ENCODE assay signal across 11 cellular contexts in genomic region chr3:58082047-58082446, GRCh38.
DNase-seq lines count a peak whose midpoint lies in the region; ATAC-seq, FAIRE-seq and TF ChIP-seq lines count a peak whose summit lies in the region.
"Had no signal": no experiment of that assay in that cellular context is flagged by ENCODE, and none has a peak within 500 bp of the region (broad histone marks: within the 10 kb centered on the region; RNA-seq: fewer than 3 reads in every experiment).

No MANE protein-coding gene starts in this region.

- no peak for ATAC-seq in HG03521 (IDR thresholded peaks at IDR 0.05; ENCODE audit: unreplicated experiment)
- ATAC-seq in GM18502 (IDR thresholded peaks at IDR 0.05; ENCODE audit: poor library complexity, unreplicated experiment) = no peak
- ATAC-seq: T-helper 17 cell had no signal

- no peak for FAIRE-seq in GM12892 (lab: Jason Lieb, UNC)

- H3K36me3 Mint-ChIP-seq in CD14-positive monocyte = peaks cover 36 to 54% of the 10 kb centered on the region in 2 donors
- peaks cover 21% of the 10 kb centered on the region for H3K36me3 Mint-ChIP-seq in activated naive CD4-positive, alpha-beta T cell treated with anti-CD3 and anti-CD28 coated beads, Interleukin-2, amount 10 ng/mL, durations not matched to agents 7 days and 5 days
- H3K36me3 Mint-ChIP-seq in mesothelial cell of epicardium = peaks cover 40% of the 10 kb centered on the region

- no peak overlapping the region for H3K27ac Mint-ChIP-seq in CD14-positive monocyte
- peak overlapping the region; percentile 60 for H3K27ac Mint-ChIP-seq in activated naive CD4-positive, alpha-beta T cell treated with anti-CD3 and anti-CD28 coated beads, Interleukin-2, amount 10 ng/mL, durations not matched to agents 7 days and 5 days
- H3K27ac Mint-ChIP-seq in mesothelial cell of epicardium = peak overlapping the region; percentile 75

- DNase-seq in CD14-positive monocyte (ENCODE audit: low spot score) (no peak), KG1 (lab: John Stamatoyannopoulos, UW) (peak; percentile 23), mesothelial cell of epicardium (ENCODE audit: low spot score in 2 of 2, unreplicated experiment in 2 of 2) (no peak), GM12892 (ENCODE audit: insufficient read length) (no peak), NCI-H1417 treated with DMSO at 0.1 percent for 48 hours (lab: John Stamatoyannopoulos, UW) (no peak)
- peak; percentile 52 for DNase-seq in activated naive CD4-positive, alpha-beta T cell treated with anti-CD3 and anti-CD28 coated beads, Interleukin-2, amount 10 ng/mL, durations not matched to agents 7 days and 5 days
- DNase-seq: kidney glomerular epithelial cell, T-helper 17 cell had no signal

- H3K4me3 Mint-ChIP-seq in CD14-positive monocyte = peak overlapping the region; percentile 32 to 59
- H3K4me3 Mint-ChIP-seq in activated naive CD4-positive, alpha-beta T cell treated with anti-CD3 and anti-CD28 coated beads, Interleukin-2, amount 10 ng/mL, durations not matched to agents 7 days and 5 days = no peak overlapping the region
- no peak overlapping the region for H3K4me3 Mint-ChIP-seq in mesothelial cell of epicardium
- H3K4me3 Mint-ChIP-seq: central memory CD8-positive, alpha-beta T cell; T-helper 17 cell had no signal

- no peak for TF ChIP-seq POLR2A in GM12892 (IDR thresholded peaks at IDR 0.05; ENCODE audit: low read depth, low read length)

- H3K9me3 Mint-ChIP-seq in CD14-positive monocyte = no peaks in the 10 kb centered on the region
- H3K9me3 Mint-ChIP-seq in activated naive CD4-positive, alpha-beta T cell treated with anti-CD3 and anti-CD28 coated beads, Interleukin-2, amount 10 ng/mL, durations not matched to agents 7 days and 5 days = no peaks in the 10 kb centered on the region
- H3K9me3 Mint-ChIP-seq in mesothelial cell of epicardium = no peaks in the 10 kb centered on the region
- H3K9me3 Mint-ChIP-seq: central memory CD8-positive, alpha-beta T cell had no signal

- H3K27me3 Mint-ChIP-seq in CD14-positive monocyte (ENCODE audit: low read depth in 3 of 3) (no peaks in the 10 kb centered on the region), mesothelial cell of epicardium (ENCODE audit: low read depth) (no peaks in the 10 kb centered on the region)
- no peaks in the 10 kb centered on the region for H3K27me3 Mint-ChIP-seq in activated naive CD4-positive, alpha-beta T cell treated with anti-CD3 and anti-CD28 coated beads, Interleukin-2, amount 10 ng/mL, durations not matched to agents 7 days and 5 days
- H3K27me3 Mint-ChIP-seq: central memory CD8-positive, alpha-beta T cell; T-helper 17 cell had no signal

- intact Hi-C loops in CD14-positive monocyte (cut with micrococcal nuclease) = no loop called here

- H3K4me1 Mint-ChIP-seq in CD14-positive monocyte (peaks cover 29% of the 10 kb centered on the region), mesothelial cell of epicardium (peaks cover 8% of the 10 kb centered on the region)
- peaks cover 43% of the 10 kb centered on the region for H3K4me1 Mint-ChIP-seq in activated naive CD4-positive, alpha-beta T cell treated with anti-CD3 and anti-CD28 coated beads, Interleukin-2, amount 10 ng/mL, durations not matched to agents 7 days and 5 days

- TF ChIP-seq CTCF in CD14-positive monocyte (IDR thresholded peaks at IDR 0.05) (no peak), mesothelial cell of epicardium (IDR thresholded peaks at IDR 0.05; ENCODE audit: unreplicated experiment) (no peak)

- CTCF ChIA-PET in activated naive CD4-positive, alpha-beta T cell treated with anti-CD3 and anti-CD28 coated beads, Interleukin-2, amount 10 ng/mL, durations not matched to agents 7 days and 5 days (lab: Charles Lee) = no interaction called here

Comparison
In these comparisons a context has a peak if more than half of its experiments do, and no peak if none do; other contexts are left out.
1. DNase-seq: peak in KG1 (single experiment) and activated naive CD4-positive, alpha-beta T cell treated with anti-CD3 and anti-CD28 coated beads, Interleukin-2, amount 10 ng/mL, durations not matched to agents 7 days and 5 days (single experiment); none in CD14-positive monocyte (single experiment), mesothelial cell of epicardium (0 of 2), GM12892 (single experiment) and NCI-H1417 treated with DMSO at 0.1 percent for 48 hours (single experiment).
2. H3K27ac Mint-ChIP-seq: peak in activated naive CD4-positive, alpha-beta T cell treated with anti-CD3 and anti-CD28 coated beads, Interleukin-2, amount 10 ng/mL, durations not matched to agents 7 days and 5 days (single experiment) and mesothelial cell of epicardium (single experiment); none in CD14-positive monocyte (0 of 7).
3. H3K4me3 Mint-ChIP-seq: peak in CD14-positive monocyte (2 of 2); none in activated naive CD4-positive, alpha-beta T cell treated with anti-CD3 and anti-CD28 coated beads, Interleukin-2, amount 10 ng/mL, durations not matched to agents 7 days and 5 days (single experiment) and mesothelial cell of epicardium (single experiment).